In the genomic region with DNA sequence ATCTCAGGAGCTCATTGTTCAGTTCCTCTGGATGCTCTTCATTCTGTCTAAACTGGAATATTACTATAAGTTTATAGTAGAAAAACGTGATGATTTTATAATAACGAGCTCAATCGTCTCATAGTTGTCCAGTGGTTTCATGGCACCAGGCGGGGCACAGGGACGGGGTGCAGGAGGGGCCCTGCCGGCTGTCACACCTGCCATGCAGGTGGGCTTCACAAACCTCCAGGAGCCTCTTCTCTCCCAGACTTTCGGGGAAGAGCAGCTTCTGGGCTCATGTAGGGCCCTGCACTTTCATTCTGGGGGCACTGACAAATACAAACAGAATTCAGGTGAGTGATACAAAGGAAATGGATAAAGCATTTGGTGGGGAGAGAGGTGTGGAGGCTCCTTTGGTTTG, we compare ENCODE assay signal across 18 cellular contexts.
DNase-seq lines count a peak whose midpoint lies in the region; ATAC-seq and TF ChIP-seq lines count a peak whose summit lies in the region.
"Had no signal": no experiment of that assay in that cellular context is flagged by ENCODE, and none has a peak within 500 bp of the region (broad histone marks: within the 10 kb centered on the region; RNA-seq: fewer than 3 reads in every experiment).

No MANE protein-coding gene starts in this region.

- WGBS in hepatocyte (ENCODE audit: low lambda C conversion rate, missing lambda C conversion rate), result 96% methylated on average over 7 of the region's 7 CpGs

- H3K27me3 ChIP-seq in hepatocyte, result no peaks in the 10 kb centered on the region
- H3K27me3 ChIP-seq: Peyer's patch had no signal

- no peak for TF ChIP-seq CTCF in hepatocyte (IDR thresholded peaks at IDR 0.05; ENCODE audit: poor library complexity)

- no peak overlapping the region for H3K4me2 ChIP-seq in hepatocyte

- H2AFZ ChIP-seq in hepatocyte, result no peak overlapping the region

- H3K4me1 ChIP-seq in hepatocyte (ENCODE audit: insufficient read depth), result no peaks in the 10 kb centered on the region
- H3K4me1 ChIP-seq: Caco-2 had no signal

- peaks cover 11% of the 10 kb centered on the region for H3K36me3 Mint-ChIP-seq in T-helper 2 cell treated with Interferon-gamma antibody and Interleukin-4, amounts not matched to agents 5 μg/mL and 100 μg/mL, for 36 hours (ENCODE audit: low read depth)
- H3K36me3 Mint-ChIP-seq in activated naive CD4-positive, alpha-beta T cell treated with anti-CD3 and anti-CD28 coated beads, Interleukin-2, amount 50 U/mL, for 24 hours, result peaks cover 6% of the 10 kb centered on the region
- peaks cover 8% of the 10 kb centered on the region for H3K36me3 Mint-ChIP-seq in activated naive CD8-positive, alpha-beta T cell treated with anti-CD3 and anti-CD28 coated beads, Interleukin-2, amount 50 U/mL, for 24 hours (ENCODE audit: low read depth)
- peaks cover 8 to 13% of the 10 kb centered on the region in 2 donors for H3K36me3 Mint-ChIP-seq in stimulated activated naive B cell treated with anti-CD40 and anti-IgM and Interleukin-4, amounts not matched to agents 10 μg/mL and 1 μg/mL and 100 μg/mL, for 72 hours

- no peak overlapping the region for H3K4me3 Mint-ChIP-seq in T-helper 2 cell treated with Interferon-gamma antibody and Interleukin-4, amounts not matched to agents 5 μg/mL and 100 μg/mL, for 36 hours
- no peak overlapping the region for H3K4me3 Mint-ChIP-seq in activated naive CD4-positive, alpha-beta T cell treated with anti-CD3 and anti-CD28 coated beads, Interleukin-2, amount 50 U/mL, for 24 hours
- H3K4me3 Mint-ChIP-seq in activated naive CD8-positive, alpha-beta T cell treated with anti-CD3 and anti-CD28 coated beads, Interleukin-2, amount 50 U/mL, for 24 hours, result no peak overlapping the region
- H3K4me3 Mint-ChIP-seq in stimulated activated naive B cell treated with anti-CD40 and anti-IgM and Interleukin-4, amounts not matched to agents 10 μg/mL and 1 μg/mL and 100 μg/mL, for 72 hours, result no peak overlapping the region
- H3K4me3 Mint-ChIP-seq: CD4-positive, alpha-beta T cell; H9 had no signal

- H4K20me1 ChIP-seq in hepatocyte (ENCODE audit: insufficient read depth, poor library complexity, severe bottlenecking), result no peaks in the 10 kb centered on the region

- peaks cover 55% of the 10 kb centered on the region for H3K4me1 Mint-ChIP-seq in T-helper 2 cell treated with Interferon-gamma antibody and Interleukin-4, amounts not matched to agents 5 μg/mL and 100 μg/mL, for 36 hours (ENCODE audit: low read depth)
- H3K4me1 Mint-ChIP-seq in activated naive CD4-positive, alpha-beta T cell treated with anti-CD3 and anti-CD28 coated beads, Interleukin-2, amount 50 U/mL, for 24 hours, result peaks cover 30% of the 10 kb centered on the region
- H3K4me1 Mint-ChIP-seq in activated naive CD8-positive, alpha-beta T cell treated with anti-CD3 and anti-CD28 coated beads, Interleukin-2, amount 50 U/mL, for 24 hours, result peaks cover 63% of the 10 kb centered on the region
- peaks cover 39 to 64% of the 10 kb centered on the region in 2 donors for H3K4me1 Mint-ChIP-seq in stimulated activated naive B cell treated with anti-CD40 and anti-IgM and Interleukin-4, amounts not matched to agents 10 μg/mL and 1 μg/mL and 100 μg/mL, for 72 hours

- no peaks in the 10 kb centered on the region for H3K36me3 ChIP-seq in hepatocyte (replicated peaks; ENCODE audit: insufficient read depth, low read depth)
- H3K36me3 ChIP-seq: Peyer's patch had no signal

- no peaks in the 10 kb centered on the region for H3K79me2 ChIP-seq in hepatocyte

- no peaks in the 10 kb centered on the region for H3K27me3 Mint-ChIP-seq in T-helper 2 cell treated with Interferon-gamma antibody and Interleukin-4, amounts not matched to agents 5 μg/mL and 100 μg/mL, for 36 hours (ENCODE audit: low read depth)
- no peaks in the 10 kb centered on the region for H3K27me3 Mint-ChIP-seq in activated naive CD4-positive, alpha-beta T cell treated with anti-CD3 and anti-CD28 coated beads, Interleukin-2, amount 50 U/mL, for 24 hours
- no peaks in the 10 kb centered on the region for H3K27me3 Mint-ChIP-seq in activated naive CD8-positive, alpha-beta T cell treated with anti-CD3 and anti-CD28 coated beads, Interleukin-2, amount 50 U/mL, for 24 hours
- H3K27me3 Mint-ChIP-seq in stimulated activated naive B cell treated with anti-CD40 and anti-IgM and Interleukin-4, amounts not matched to agents 10 μg/mL and 1 μg/mL and 100 μg/mL, for 72 hours, result no peaks in the 10 kb centered on the region
- H3K27me3 Mint-ChIP-seq: CD4-positive, alpha-beta T cell had no signal

- no peaks in the 10 kb centered on the region for H3K9me3 ChIP-seq in hepatocyte (ENCODE audit: low read depth)
- H3K9me3 ChIP-seq: Caco-2, Peyer's patch had no signal

- H3K9me3 Mint-ChIP-seq in T-helper 2 cell treated with Interferon-gamma antibody and Interleukin-4, amounts not matched to agents 5 μg/mL and 100 μg/mL, for 36 hours, result peaks cover 3% of the 10 kb centered on the region
- peaks cover 8% of the 10 kb centered on the region for H3K9me3 Mint-ChIP-seq in activated naive CD4-positive, alpha-beta T cell treated with anti-CD3 and anti-CD28 coated beads, Interleukin-2, amount 50 U/mL, for 24 hours
- H3K9me3 Mint-ChIP-seq in activated naive CD8-positive, alpha-beta T cell treated with anti-CD3 and anti-CD28 coated beads, Interleukin-2, amount 50 U/mL, for 24 hours, result peaks cover 16% of the 10 kb centered on the region
- H3K9me3 Mint-ChIP-seq in stimulated activated naive B cell treated with anti-CD40 and anti-IgM and Interleukin-4, amounts not matched to agents 10 μg/mL and 1 μg/mL and 100 μg/mL, for 72 hours, result peaks cover 4 to 6% of the 10 kb centered on the region in 2 donors
- H3K9me3 Mint-ChIP-seq: CD4-positive, alpha-beta T cell; H9 had no signal

- H3K27ac ChIP-seq in hepatocyte, result no peak overlapping the region
- H3K27ac ChIP-seq: Peyer's patch had no signal

- no peak for ATAC-seq in activated naive CD8-positive, alpha-beta T cell treated with anti-CD3 and anti-CD28 coated beads, Interleukin-2, amount 50 U/mL, for 24 hours
- ATAC-seq in stimulated activated naive B cell treated with anti-CD40 and anti-IgM and Interleukin-4, amounts not matched to agents 10 μg/mL and 1 μg/mL and 100 μg/mL, for 72 hours (replicated peaks), result no peak
- ATAC-seq: K562 had no signal

- no peak overlapping the region for H3K4me3 ChIP-seq in hepatocyte
- H3K4me3 ChIP-seq: K562, Peyer's patch had no signal

- H3K9me2 ChIP-seq in hepatocyte (replicated peaks; ENCODE audit: insufficient read depth), result no peaks in the 10 kb centered on the region

- DNase-seq in T-helper 2 cell treated with Interferon-gamma antibody and Interleukin-4, amounts not matched to agents 5 μg/mL and 100 μg/mL, for 36 hours (ENCODE audit: low spot score), result no peak
- DNase-seq in T-helper 2 cell (no peak), NCI-H510A (lab: John Stamatoyannopoulos, UW) (no peak), hepatocyte (ENCODE audit: low spot score) (no peak)
- no peak for DNase-seq in activated naive CD4-positive, alpha-beta T cell (lab: John Stamatoyannopoulos, UW)
- DNase-seq in activated naive CD8-positive, alpha-beta T cell treated with anti-CD3 and anti-CD28 coated beads, Interleukin-2, amount 50 U/mL, for 24 hours, result no peak
- no peak for DNase-seq in stimulated activated naive B cell treated with anti-CD40 and anti-IgM and Interleukin-4, amounts not matched to agents 10 μg/mL and 1 μg/mL and 100 μg/mL, for 72 hours
- DNase-seq: Caco-2; CD4-positive, alpha-beta T cell; GF-D8; H9; NCI-H1105; NCI-H2081; NCI-H2171 treated with DMSO at 0.1 percent for 48 hours; NCI-H446; Peyer's patch had no signal

- H3K27ac Mint-ChIP-seq in T-helper 2 cell treated with Interferon-gamma antibody and Interleukin-4, amounts not matched to agents 5 μg/mL and 100 μg/mL, for 36 hours, result peak overlapping the region; percentile 21
- H3K27ac Mint-ChIP-seq in activated naive CD4-positive, alpha-beta T cell treated with anti-CD3 and anti-CD28 coated beads, Interleukin-2, amount 50 U/mL, for 24 hours, result peak overlapping the region; percentile 6
- H3K27ac Mint-ChIP-seq in activated naive CD8-positive, alpha-beta T cell treated with anti-CD3 and anti-CD28 coated beads, Interleukin-2, amount 50 U/mL, for 24 hours, result peak overlapping the region; percentile 42
- H3K27ac Mint-ChIP-seq in stimulated activated naive B cell treated with anti-CD40 and anti-IgM and Interleukin-4, amounts not matched to agents 10 μg/mL and 1 μg/mL and 100 μg/mL, for 72 hours, result peak overlapping the region; percentile 83
- H3K27ac Mint-ChIP-seq: CD4-positive, alpha-beta T cell; H9 had no signal

Comparison
In these comparisons a context has a peak if more than half of its experiments do, and no peak if none do; other contexts are left out.
1. H3K27ac Mint-ChIP-seq: peak in every context shown above with its lines; median percentile 83 in stimulated activated naive B cell treated with anti-CD40 and anti-IgM and Interleukin-4, amounts not matched to agents 10 μg/mL and 1 μg/mL and 100 μg/mL, for 72 hours; 42 in activated naive CD8-positive, alpha-beta T cell treated with anti-CD3 and anti-CD28 coated beads, Interleukin-2, amount 50 U/mL, for 24 hours; 21 in T-helper 2 cell treated with Interferon-gamma antibody and Interleukin-4, amounts not matched to agents 5 μg/mL and 100 μg/mL, for 36 hours; 6 in activated naive CD4-positive, alpha-beta T cell treated with anti-CD3 and anti-CD28 coated beads, Interleukin-2, amount 50 U/mL, for 24 hours.